33 cellular contexts compared by ENCODE assay signal in the genomic region with DNA sequence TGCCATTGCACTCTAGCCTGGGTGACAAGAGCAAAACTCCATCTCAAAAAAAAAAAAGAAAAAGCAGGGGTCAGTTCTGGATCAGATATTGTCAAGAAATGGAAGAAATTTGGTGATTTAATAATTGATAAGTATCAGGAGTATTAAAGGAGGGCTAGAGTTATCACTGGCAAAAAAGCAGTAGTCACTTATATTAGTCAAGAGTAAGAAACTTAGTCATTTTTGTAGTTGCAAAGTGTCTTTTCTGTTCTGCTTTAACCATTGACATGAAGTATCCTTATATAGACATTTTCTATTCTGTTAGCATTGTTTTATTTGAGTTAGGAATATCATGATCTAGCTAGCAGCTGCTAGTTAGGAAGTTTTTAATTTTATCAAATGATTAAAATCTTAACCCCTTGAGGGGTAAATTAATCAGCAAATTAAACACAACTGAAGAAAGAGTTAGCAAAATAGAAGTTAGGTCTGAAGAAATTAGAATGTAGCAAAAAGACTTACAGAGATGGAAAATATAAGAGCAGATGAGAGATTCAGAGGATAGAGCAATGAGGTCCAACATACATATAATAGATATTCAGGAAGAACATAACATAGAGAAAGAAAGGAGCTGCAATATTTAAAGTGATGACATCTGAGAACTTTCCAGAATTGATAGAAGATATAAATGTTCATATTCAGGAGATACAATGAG.
"Had no signal": no experiment of that assay in that cellular context is flagged by ENCODE, and none has a peak within 500 bp of the region (broad histone marks: within the 10 kb centered on the region; RNA-seq: fewer than 3 reads in every experiment).

No MANE protein-coding gene starts in this region.

- ATAC-seq: activated CD8-positive, alpha-beta T cell treated with anti-CD3 and anti-CD28 coated beads for 36 hours; activated T-cell treated with anti-CD3 and anti-CD28 coated beads, Interleukin-2, amount 50 U/mL, for 4 hours; gastroesophageal sphincter; left colon; right lobe of liver; stimulated activated naive CD8-positive, alpha-beta T cell treated with anti-CD3 and anti-CD28 coated beads, Interleukin-15, amount 100 ng/mL, for 72 hours had no signal

- H3K4me3 Mint-ChIP-seq: activated CD8-positive, alpha-beta T cell treated with anti-CD3 and anti-CD28 coated beads for 36 hours; activated naive CD4-positive, alpha-beta T cell treated with anti-CD3 and anti-CD28 coated beads for 36 hours; activated naive CD8-positive, alpha-beta T cell treated with anti-CD3 and anti-CD28 coated beads for 36 hours; activated T-cell treated with anti-CD3 and anti-CD28 coated beads, Interleukin-2, amount 50 U/mL, for 4 hours; brain; immature natural killer cell; naive B cell; nephron progenitor cell; stimulated activated naive CD8-positive, alpha-beta T cell treated with anti-CD3 and anti-CD28 coated beads, Interleukin-15, amount 100 ng/mL, for 72 hours; T-helper 1 cell treated with Interleukin-12 subunit alpha and Interleukin-12 subunit beta and Interleukin-4 antibody, amounts not matched to agents 30 μg/mL and 1 μg/mL, for 36 hours; type B pancreatic cell had no signal

- H3K36me3 ChIP-seq: adrenal gland, ascending aorta, cardiac muscle cell, gastroesophageal sphincter, neutrophil, right lobe of liver, uterus had no signal

- H3K36me3 Mint-ChIP-seq: brain, type B pancreatic cell had no signal

- FAIRE-seq: endothelial cell of umbilical vein, kidney had no signal

- H3K4me3 ChIP-seq: adrenal gland, ascending aorta, cardiac muscle cell, gastroesophageal sphincter, right lobe of liver, uterus had no signal

- H3K27ac Mint-ChIP-seq: activated CD8-positive, alpha-beta T cell treated with anti-CD3 and anti-CD28 coated beads for 36 hours; activated naive CD4-positive, alpha-beta T cell treated with anti-CD3 and anti-CD28 coated beads for 36 hours; activated naive CD8-positive, alpha-beta T cell treated with anti-CD3 and anti-CD28 coated beads for 36 hours; brain; immature natural killer cell; naive B cell; nephron progenitor cell; stimulated activated naive CD8-positive, alpha-beta T cell treated with anti-CD3 and anti-CD28 coated beads, Interleukin-15, amount 100 ng/mL, for 72 hours; T-helper 1 cell treated with Interleukin-12 subunit alpha and Interleukin-12 subunit beta and Interleukin-4 antibody, amounts not matched to agents 30 μg/mL and 1 μg/mL, for 36 hours; type B pancreatic cell had no signal

- H3K4me1 ChIP-seq: right lobe of liver, uterus had no signal

- H3K27me3 ChIP-seq: adrenal gland, ascending aorta, cardiac muscle cell, gastroesophageal sphincter, neutrophil, right lobe of liver, uterus had no signal

- H3K27me3 Mint-ChIP-seq: type B pancreatic cell had no signal

- DNase-seq: activated CD4-positive, alpha-beta T cell treated with anti-CD3 and anti-CD28 coated beads for 1 hour; activated CD4-positive, alpha-beta T cell treated with anti-CD3 and anti-CD28 coated beads, Interleukin-2, amount 50 U/mL, for 1 hour; activated CD8-positive, alpha-beta T cell treated with anti-CD3 and anti-CD28 coated beads for 36 hours; activated effector memory CD4-positive, alpha-beta T cell treated with Interleukin-2 at 50 U/mL for 16 hours; activated naive CD4-positive, alpha-beta T cell treated with anti-CD3 and anti-CD28 coated beads for 36 hours; activated naive CD8-positive, alpha-beta T cell treated with anti-CD3 and anti-CD28 coated beads for 36 hours; activated T-cell treated with anti-CD3 and anti-CD28 coated beads, Interleukin-2, amount 50 U/mL, for 4 hours; adrenal gland; cerebellar nuclear complex; cortex of kidney; head of caudate nucleus; hypothalamus; immature natural killer cell; kidney; left colon; mammary epithelial cell; naive B cell; nephron progenitor cell; right lobe of liver; stimulated activated CD4-positive, alpha-beta T cell treated with anti-CD3 and anti-CD28 coated beads, Interleukin-12 subunit alpha, Interleukin-12 subunit beta, amount 100 ng/mL, for 4 hours; stimulated activated CD4-positive, alpha-beta T cell treated with anti-CD3 and anti-CD28 coated beads, Interleukin-4, amount 100 ng/mL, for 1 hour; stimulated activated naive CD8-positive, alpha-beta T cell treated with anti-CD3 and anti-CD28 coated beads, Interleukin-15, amount 100 ng/mL, for 72 hours; substantia nigra; T-helper 9 cell; uterus had no signal

- H3K27ac ChIP-seq: adrenal gland, ascending aorta, cardiac muscle cell, gastroesophageal sphincter, neutrophil, right lobe of liver, uterus had no signal

- H3K9me3 ChIP-seq: neutrophil, right lobe of liver, uterus had no signal
